ENCODE assay signal across 8 cellular contexts in genomic region chr9:36862206-36863145, GRCh38.
DNase-seq lines count a peak whose midpoint lies in the region; ATAC-seq and TF ChIP-seq lines count a peak whose summit lies in the region.

No MANE protein-coding gene starts in this region.

- no peak for ATAC-seq in GM19035 (IDR thresholded peaks at IDR 0.05; ENCODE audit: unreplicated experiment)

- POLR2A ChIA-PET in HEK293T (lab: Yijun Ruan, JAX) = no interaction called here

- DNase-seq in AG10803 (ENCODE audit: low read depth) (peak; percentile 25), HEK293T (ENCODE audit: extremely low spot score) (peak; percentile 73), UCSD-AML1 (lab: John Stamatoyannopoulos, UW; ENCODE audit: unreplicated experiment) (peak; percentile 21), right atrium auricular region (ENCODE audit: low spot score) (no peak), smooth muscle cell (lab: John Stamatoyannopoulos, UW; ENCODE audit: unreplicated experiment) (no peak), ecto neural progenitor cell (ENCODE audit: low spot score) (no peak)
- no peak for DNase-seq in effector CD8-positive, alpha-beta T cell (lab: John Stamatoyannopoulos, UW)

- H3K4me1 ChIP-seq in right atrium auricular region (no peaks in the 10 kb centered on the region), smooth muscle cell (ENCODE audit: low read depth) (no peaks in the 10 kb centered on the region)

- H3K27ac ChIP-seq in right atrium auricular region = no peak overlapping the region
- no peak overlapping the region for H3K27ac ChIP-seq in smooth muscle cell (ENCODE audit: low read depth)

- 49% methylated on average over 21 of the region's 21 CpGs for WGBS in smooth muscle cell (ENCODE audit: low lambda C conversion rate)

- H3K36me3 ChIP-seq in right atrium auricular region (no peaks in the 10 kb centered on the region), smooth muscle cell (ENCODE audit: low read depth) (no peaks in the 10 kb centered on the region)

- H3K9me3 ChIP-seq in right atrium auricular region = no peaks in the 10 kb centered on the region
- H3K9me3 ChIP-seq in smooth muscle cell (replicated peaks; ENCODE audit: low read depth) = no peaks in the 10 kb centered on the region

- H3K27me3 ChIP-seq in right atrium auricular region (peaks cover 0 to 3% of the 10 kb centered on the region in 2 donors), smooth muscle cell (ENCODE audit: low read depth) (peaks cover 49% of the 10 kb centered on the region)

- no peak overlapping the region for H3K9ac ChIP-seq in smooth muscle cell (ENCODE audit: low read depth)

- H2AFZ ChIP-seq in smooth muscle cell (ENCODE audit: low read depth) = no peak overlapping the region

- H3F3A ChIP-seq in smooth muscle cell (ENCODE audit: low read depth) = no peaks in the 10 kb centered on the region

- H3K79me2 ChIP-seq in smooth muscle cell (ENCODE audit: low read depth) = no peaks in the 10 kb centered on the region

- CTCF ChIA-PET in HEK293T (lab: Yijun Ruan, JAX) = interaction anchor here (1.3 kb wide), 1 partner anchor 10 kb away, joined by 7 read pairs; no protein-coding TSS in a partner anchor

- no peak overlapping the region for H3K4me2 ChIP-seq in smooth muscle cell

- H3K4me3 ChIP-seq in AG10803 (ENCODE audit: low read length) (no peak overlapping the region), right atrium auricular region (no peak overlapping the region), smooth muscle cell (no peak overlapping the region)

- no peaks in the 10 kb centered on the region for H4K20me1 ChIP-seq in smooth muscle cell (ENCODE audit: low read depth)

- peak; percentile 74 for TF ChIP-seq CTCF in AG10803 (conservative IDR thresholded peaks at IDR 0.05; ENCODE audit: low read length)
- peak; percentile 55 to 66 for TF ChIP-seq CTCF in right atrium auricular region (IDR thresholded peaks at IDR 0.05)
- TF ChIP-seq CTCF in smooth muscle cell (IDR thresholded peaks at IDR 0.05; ENCODE audit: borderline replicate concordance, insufficient read depth, poor library complexity, severe bottlenecking) = peak; percentile 68

TF ChIP-seq in HEK293T, 16 proteins besides CTCF, POLR2A, EP300 and RAD21:
- TF ChIP-seq PKNOX1 (IDR thresholded peaks at IDR 0.05) (no peak), FOXK2 (IDR thresholded peaks at IDR 0.05) (no peak), LEF1 (IDR thresholded peaks at IDR 0.05; ENCODE audit: borderline replicate concordance) (no peak), FOXA1 (IDR thresholded peaks at IDR 0.05) (no peak), CTBP1 (IDR thresholded peaks at IDR 0.05; ENCODE audit: borderline replicate concordance) (no peak), ARNT (IDR thresholded peaks at IDR 0.05) (no peak), NFRKB (IDR thresholded peaks at IDR 0.05) (no peak), SUZ12 (IDR thresholded peaks at IDR 0.05) (no peak), ELF4 (IDR thresholded peaks at IDR 0.05) (no peak), HDGF (IDR thresholded peaks at IDR 0.05; ENCODE audit: borderline replicate concordance) (no peak), SP1 (IDR thresholded peaks at IDR 0.05) (no peak), BHLHE40 (IDR thresholded peaks at IDR 0.05; ENCODE audit: borderline replicate concordance) (no peak), ZNF384 (IDR thresholded peaks at IDR 0.05) (no peak), L3MBTL2 (conservative IDR thresholded peaks at IDR 0.05) (no peak), FOXM1 (IDR thresholded peaks at IDR 0.05; ENCODE audit: borderline replicate concordance) (no peak), TARDBP (IDR thresholded peaks at IDR 0.05) (no peak)
TF ChIP-seq in HEK293T: peak in this region for 0.

Comparison
In these comparisons a context has a peak if more than half of its experiments do, and no peak if none do; other contexts are left out.
1. DNase-seq: peak in AG10803 (single experiment), HEK293T (single experiment) and UCSD-AML1 (single experiment); none in right atrium auricular region (single experiment), smooth muscle cell (single experiment), ecto neural progenitor cell (single experiment) and effector CD8-positive, alpha-beta T cell (single experiment).
2. Peak in every context shown above with its lines, with median percentiles within 50 percentile points of each other: CTCF ChIP-seq.